Comparison of ENCODE assay signal across 24 cellular contexts in genomic region chr22:27418261-27418660, GRCh38.
"Had no signal": no experiment of that assay in that cellular context is flagged by ENCODE, and none has a peak within 500 bp of the region (broad histone marks: within the 10 kb centered on the region; RNA-seq: fewer than 3 reads in every experiment).

No MANE protein-coding gene starts in this region.

- H3K36me3 ChIP-seq: gastroesophageal sphincter, heart left ventricle, sigmoid colon, spleen, tibial artery had no signal

- FAIRE-seq: colon, kidney had no signal

- H3K27ac Mint-ChIP-seq: endodermal cell; natural killer cell; stimulated activated memory B cell treated with anti-CD40 and anti-IgM and Interleukin-4, amounts not matched to agents 10 μg/mL and 1 μg/mL and 100 μg/mL, for 72 hours; type B pancreatic cell had no signal

- H3K9me3 ChIP-seq: gastroesophageal sphincter, heart left ventricle, psoas muscle, sigmoid colon, spleen, testis, tibial artery had no signal

- H3K4me3 ChIP-seq: gastroesophageal sphincter, heart left ventricle, hepatocyte, psoas muscle, sigmoid colon, skin epidermis, spleen, testis, tibial artery had no signal

- H3K9me3 Mint-ChIP-seq: endodermal cell, natural killer cell, neural crest cell, type B pancreatic cell had no signal

- H2AFZ ChIP-seq: hepatocyte had no signal

- H3K27me3 ChIP-seq: foreskin keratinocyte, testis, tibial artery had no signal

- H3K27ac ChIP-seq: epithelial cell of prostate, foreskin keratinocyte, gastroesophageal sphincter, heart left ventricle, hepatocyte, psoas muscle, sigmoid colon, skin epidermis, spleen, testis had no signal

- H3K4me1 ChIP-seq: spleen had no signal

- H3K4me2 ChIP-seq: hepatocyte had no signal

- H3K36me3 Mint-ChIP-seq: natural killer cell; stimulated activated memory B cell treated with anti-CD40 and anti-IgM and Interleukin-4, amounts not matched to agents 10 μg/mL and 1 μg/mL and 100 μg/mL, for 72 hours; type B pancreatic cell had no signal

- H3K4me1 Mint-ChIP-seq: natural killer cell; stimulated activated memory B cell treated with anti-CD40 and anti-IgM and Interleukin-4, amounts not matched to agents 10 μg/mL and 1 μg/mL and 100 μg/mL, for 72 hours had no signal

- H3K4me3 Mint-ChIP-seq: endodermal cell; natural killer cell; neural crest cell; stimulated activated memory B cell treated with anti-CD40 and anti-IgM and Interleukin-4, amounts not matched to agents 10 μg/mL and 1 μg/mL and 100 μg/mL, for 72 hours; type B pancreatic cell had no signal

- DNase-seq: effector CD8-positive, alpha-beta T cell; endodermal cell; foreskin keratinocyte; heart left ventricle; kidney; natural killer cell; nucleus accumbens; psoas muscle; right cardiac atrium; sigmoid colon; stimulated activated CD4-positive, alpha-beta T cell treated with anti-CD3 and anti-CD28 coated beads, Interleukin-4, amount 100 ng/mL, for 4 hours; stimulated activated naive CD8-positive, alpha-beta T cell treated with anti-CD3 and anti-CD28 coated beads, Interleukin-15, Interleukin-2, amounts not matched to agents 100 U/mL and 50 U/mL, for 24 hours; substantia nigra; testis; tibial artery had no signal

- H3K79me2 ChIP-seq: hepatocyte had no signal
